ENCODE assay signal across 1 cellular context in genomic region chr2:109612991-109613921, GRCh38.
A peak's percentile ranks its signal among the peaks of the same experiment; 100 is the strongest.
TF ChIP-seq lines count a peak whose summit lies in the region.

No MANE protein-coding gene starts in this region.

TF ChIP-seq in HepG2, 621 proteins besides CTCF, POLR2A, EP300 and RAD21 (continued from another document and continues in another):
- no peak for TF ChIP-seq MNT (IDR thresholded peaks at IDR 0.05)
- TF ChIP-seq ZSCAN12 (CRISPR knock-in tag; IDR thresholded peaks at IDR 0.05), result no peak
- no peak for TF ChIP-seq RAD51 (IDR thresholded peaks at IDR 0.05; ENCODE audit: borderline replicate concordance)
- TF ChIP-seq ZNF709 (CRISPR knock-in tag; IDR thresholded peaks at IDR 0.05), result peak; percentile 5; the same call in 1 of the 2 replicates
- no peak for TF ChIP-seq CSRNP1 (CRISPR knock-in tag; IDR thresholded peaks at IDR 0.05)
- TF ChIP-seq ZNF280D (CRISPR knock-in tag; IDR thresholded peaks at IDR 0.05), result no peak
- TF ChIP-seq ZNF121 (CRISPR knock-in tag; IDR thresholded peaks at IDR 0.05), result no peak
- no peak for TF ChIP-seq EHMT2 (IDR thresholded peaks at IDR 0.05; ENCODE audit: borderline replicate concordance, low read depth, low read length)
- TF ChIP-seq ZNF382 (CRISPR knock-in tag; IDR thresholded peaks at IDR 0.05; ENCODE audit: borderline replicate concordance), result no peak
- no peak for TF ChIP-seq ETV6 (CRISPR knock-in tag; conservative IDR thresholded peaks at IDR 0.05)
- TF ChIP-seq THAP9 (CRISPR knock-in tag; IDR thresholded peaks at IDR 0.05; ENCODE audit: borderline replicate concordance), result no peak
- TF ChIP-seq TOE1 (CRISPR knock-in tag; IDR thresholded peaks at IDR 0.05), result no peak
- no peak for TF ChIP-seq ARID2 (CRISPR knock-in tag; IDR thresholded peaks at IDR 0.05; ENCODE audit: borderline replicate concordance)
- no peak for TF ChIP-seq CREBL2 (CRISPR knock-in tag; IDR thresholded peaks at IDR 0.05; ENCODE audit: borderline replicate concordance)
- no peak; the same call in 1 of the 2 replicates for TF ChIP-seq ZSCAN5A (CRISPR knock-in tag; IDR thresholded peaks at IDR 0.05; ENCODE audit: borderline replicate concordance)
- TF ChIP-seq ZNF770 (CRISPR knock-in tag; IDR thresholded peaks at IDR 0.05), result no peak; the same call in 1 of the 2 replicates
- TF ChIP-seq KDM2A (CRISPR knock-in tag; IDR thresholded peaks at IDR 0.05; ENCODE audit: borderline replicate concordance, low read depth), result no peak
- peak; percentile 29 for TF ChIP-seq ZNF598 (CRISPR knock-in tag; IDR thresholded peaks at IDR 0.05; ENCODE audit: borderline replicate concordance)
- no peak for TF ChIP-seq POLR2AphosphoS5 (IDR thresholded peaks at IDR 0.05; ENCODE audit: low read depth, low read length)
- TF ChIP-seq ZNF577 (CRISPR knock-in tag; IDR thresholded peaks at IDR 0.05; ENCODE audit: borderline replicate concordance, low read depth), result no peak
- no peak for TF ChIP-seq TEAD2 (CRISPR knock-in tag; IDR thresholded peaks at IDR 0.05)
- TF ChIP-seq ADNP (CRISPR knock-in tag; IDR thresholded peaks at IDR 0.05), result no peak
- 0 out of 2 replicates have a peak, but pooled peaks have one; percentile 5 for TF ChIP-seq HMGXB3 (CRISPR knock-in tag; IDR thresholded peaks at IDR 0.05; ENCODE audit: borderline replicate concordance)
- TF ChIP-seq ZNF792 (CRISPR knock-in tag; IDR thresholded peaks at IDR 0.05), result no peak
- TF ChIP-seq ZBTB39 (CRISPR knock-in tag; IDR thresholded peaks at IDR 0.05), result no peak
- no peak for TF ChIP-seq ATF4 (CRISPR knock-in tag; IDR thresholded peaks at IDR 0.05)
- TF ChIP-seq ZNF367 (CRISPR knock-in tag; IDR thresholded peaks at IDR 0.05; ENCODE audit: borderline replicate concordance), result no peak
- no peak; the same call in 1 of the 2 replicates for TF ChIP-seq NR2F2 (IDR thresholded peaks at IDR 0.05; ENCODE audit: borderline replicate concordance, low read depth)
- TF ChIP-seq ZNF678 (CRISPR knock-in tag; IDR thresholded peaks at IDR 0.05), result no peak; the same call in 1 of the 2 replicates
- no peak for TF ChIP-seq HMG20B (CRISPR knock-in tag; conservative IDR thresholded peaks at IDR 0.05)
